11 cellular contexts compared by ENCODE assay signal in genomic region chr1:63812071-63812700, GRCh38.
"Had no signal": no experiment of that assay in that cellular context is flagged by ENCODE, and none has a peak within 500 bp of the region (broad histone marks: within the 10 kb centered on the region; RNA-seq: fewer than 3 reads in every experiment).

No MANE protein-coding gene starts in this region.

- H3K4me2 ChIP-seq: GM23338, KMS-11 had no signal

- H2AFZ ChIP-seq: GM23338 had no signal

- FAIRE-seq: H1, H54, HTR-8/SVneo had no signal

- H3K4me3 Mint-ChIP-seq: GM23338, H9, HFFc6 had no signal

- H3K9ac ChIP-seq: KMS-11 had no signal

- H3K4me3 ChIP-seq: GM23338 had no signal

- H3K27ac Mint-ChIP-seq: GM23338, HFFc6 had no signal

- DNase-seq: H9, HCEC 1CT, HFFc6, IMR-90, Karpas-422, KBM-7 had no signal

- H3K27ac ChIP-seq: KMS-11 had no signal

- ATAC-seq: GM23338 had no signal
